12 cellular contexts compared by ENCODE assay signal in genomic region chrX:46386511-46386910, GRCh38.
DNase-seq lines count a peak whose midpoint lies in the region; ATAC-seq and TF ChIP-seq lines count a peak whose summit lies in the region.
"Had no signal": no experiment of that assay in that cellular context is flagged by ENCODE, and none has a peak within 500 bp of the region (broad histone marks: within the 10 kb centered on the region; RNA-seq: fewer than 3 reads in every experiment).

No MANE protein-coding gene starts in this region.

- H3K27me3 Mint-ChIP-seq in effector memory CD8-positive, alpha-beta T cell = no peaks in the 10 kb centered on the region
- H3K27me3 Mint-ChIP-seq: dendritic cell treated with granulocyte-macrophage colony-stimulating factor and Interleukin-4, amounts not matched to agents 40 ng/mL and 50 ng/mL, for 4 days had no signal

- no peaks in the 10 kb centered on the region for H3K4me1 Mint-ChIP-seq in effector memory CD8-positive, alpha-beta T cell (ENCODE audit: low read depth in 2 of 2)
- H3K4me1 Mint-ChIP-seq: T-helper 17 cell had no signal

- peak; percentile 29 for TF ChIP-seq CTCF in AG10803 (conservative IDR thresholded peaks at IDR 0.05; ENCODE audit: low read length)
- TF ChIP-seq CTCF in GM12875 (IDR thresholded peaks at IDR 0.05; ENCODE audit: borderline replicate concordance, insufficient read depth, low read depth, low read length) = peak; percentile 34; the same call in 1 of the 2 replicates
- TF ChIP-seq CTCF in foreskin keratinocyte (conservative IDR thresholded peaks at IDR 0.05) = peak; percentile 55

- no peak overlapping the region for H3K27ac ChIP-seq in foreskin keratinocyte

- H3K4me3 Mint-ChIP-seq in effector memory CD8-positive, alpha-beta T cell = no peak overlapping the region
- H3K4me3 Mint-ChIP-seq: dendritic cell treated with granulocyte-macrophage colony-stimulating factor and Interleukin-4, amounts not matched to agents 40 ng/mL and 50 ng/mL, for 4 days; T-helper 17 cell had no signal

- H3K4me3 ChIP-seq in AG10803 (ENCODE audit: low read length) (no peak overlapping the region), GM12875 (ENCODE audit: low read depth, low read length) (no peak overlapping the region)

- ATAC-seq in foreskin keratinocyte (no peak), GM18861 (IDR thresholded peaks at IDR 0.05; ENCODE audit: unreplicated experiment) (no peak), GM18505 (IDR thresholded peaks at IDR 0.05; ENCODE audit: unreplicated experiment) (no peak)
- no peak for ATAC-seq in effector memory CD8-positive, alpha-beta T cell (replicated peaks)
- ATAC-seq: T-helper 17 cell had no signal

- no peak for TF ChIP-seq POLR2A in GM18505 (IDR thresholded peaks at IDR 0.05; ENCODE audit: borderline replicate concordance, extremely low read depth, insufficient read depth, insufficient read length)

- DNase-seq in AG10803 (ENCODE audit: low read depth) (no peak), RKO (ENCODE audit: low spot score) (peak; percentile 35), foreskin keratinocyte (no peak), NCI-H1417 treated with DMSO at 0.1 percent for 48 hours (lab: John Stamatoyannopoulos, UW) (no peak)
- DNase-seq in effector memory CD8-positive, alpha-beta T cell = no peak
- DNase-seq: COR-L47, occipital lobe, T-helper 17 cell had no signal

- H3K27me3 ChIP-seq in foreskin keratinocyte = no peaks in the 10 kb centered on the region

- H3K4me1 ChIP-seq in foreskin keratinocyte = no peaks in the 10 kb centered on the region

- no peaks in the 10 kb centered on the region for H3K36me3 Mint-ChIP-seq in effector memory CD8-positive, alpha-beta T cell (ENCODE audit: insufficient read depth)

- no peak overlapping the region for H3K27ac Mint-ChIP-seq in effector memory CD8-positive, alpha-beta T cell
- H3K27ac Mint-ChIP-seq: dendritic cell treated with granulocyte-macrophage colony-stimulating factor and Interleukin-4, amounts not matched to agents 40 ng/mL and 50 ng/mL, for 4 days; T-helper 17 cell had no signal

- no peaks in the 10 kb centered on the region for H3K9me3 Mint-ChIP-seq in effector memory CD8-positive, alpha-beta T cell
